1 cellular context compared by ENCODE assay signal in the genomic region with DNA sequence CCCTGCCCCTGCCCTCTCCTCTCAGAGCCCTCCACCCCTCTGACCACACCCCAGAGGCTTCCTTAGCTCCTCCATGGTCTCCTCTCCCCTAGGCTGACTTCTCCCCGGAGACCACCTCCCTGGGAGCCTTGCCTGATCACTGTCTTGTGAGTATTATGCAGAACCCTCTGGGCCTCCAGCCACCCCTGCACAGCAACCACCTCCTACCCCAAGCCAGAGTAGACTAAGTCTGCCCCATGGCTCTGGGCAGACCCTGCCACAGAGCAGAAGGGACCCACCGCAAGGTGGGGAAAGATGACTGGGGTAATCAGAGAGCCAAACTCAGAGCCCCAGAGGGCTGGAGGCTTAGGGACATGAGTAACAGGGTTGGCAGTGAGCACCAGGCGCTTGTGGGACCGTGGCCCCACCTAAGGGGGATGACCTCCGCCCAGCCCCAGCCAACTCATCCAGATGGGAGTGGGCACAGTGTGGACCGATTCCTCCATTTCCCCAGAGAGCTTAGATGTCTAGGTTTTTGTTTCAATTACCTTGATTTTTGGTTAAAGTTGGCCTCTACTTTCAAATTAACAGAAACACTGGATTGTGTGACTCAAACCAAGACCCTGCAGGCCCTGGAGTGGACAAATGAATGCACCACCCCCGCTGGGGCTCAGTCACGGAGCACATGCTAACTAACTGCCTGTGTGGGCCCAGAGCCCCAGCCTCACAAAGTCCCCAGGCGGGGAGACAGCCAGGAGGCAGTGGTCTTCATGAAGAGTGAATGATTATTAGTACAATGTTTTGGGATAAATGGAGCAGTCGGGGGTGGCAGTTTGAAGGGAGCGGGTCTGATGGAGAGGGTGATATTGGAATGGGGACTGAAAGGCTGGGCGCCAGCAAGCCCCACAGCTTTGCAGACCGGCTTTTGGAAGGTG.
TF ChIP-seq lines count a peak whose summit lies in the region.

No MANE protein-coding gene starts in this region.

TF ChIP-seq in GM12878, 131 proteins besides CTCF, POLR2A, EP300 and RAD21 (continued from another document):
- TF ChIP-seq, protein P1, sequence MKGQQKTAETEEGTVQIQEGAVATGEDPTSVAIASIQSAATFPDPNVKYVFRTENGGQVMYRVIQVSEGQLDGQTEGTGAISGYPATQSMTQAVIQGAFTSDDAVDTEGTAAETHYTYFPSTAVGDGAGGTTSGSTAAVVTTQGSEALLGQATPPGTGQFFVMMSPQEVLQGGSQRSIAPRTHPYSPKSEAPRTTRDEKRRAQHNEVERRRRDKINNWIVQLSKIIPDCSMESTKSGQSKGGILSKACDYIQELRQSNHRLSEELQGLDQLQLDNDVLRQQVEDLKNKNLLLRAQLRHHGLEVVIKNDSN (IDR thresholded peaks at IDR 0.05; ENCODE audit: borderline replicate concordance, extremely low read length, insufficient read depth, low read depth, low read length): no peak
